ENCODE assay signal across 8 cellular contexts in the genomic region with DNA sequence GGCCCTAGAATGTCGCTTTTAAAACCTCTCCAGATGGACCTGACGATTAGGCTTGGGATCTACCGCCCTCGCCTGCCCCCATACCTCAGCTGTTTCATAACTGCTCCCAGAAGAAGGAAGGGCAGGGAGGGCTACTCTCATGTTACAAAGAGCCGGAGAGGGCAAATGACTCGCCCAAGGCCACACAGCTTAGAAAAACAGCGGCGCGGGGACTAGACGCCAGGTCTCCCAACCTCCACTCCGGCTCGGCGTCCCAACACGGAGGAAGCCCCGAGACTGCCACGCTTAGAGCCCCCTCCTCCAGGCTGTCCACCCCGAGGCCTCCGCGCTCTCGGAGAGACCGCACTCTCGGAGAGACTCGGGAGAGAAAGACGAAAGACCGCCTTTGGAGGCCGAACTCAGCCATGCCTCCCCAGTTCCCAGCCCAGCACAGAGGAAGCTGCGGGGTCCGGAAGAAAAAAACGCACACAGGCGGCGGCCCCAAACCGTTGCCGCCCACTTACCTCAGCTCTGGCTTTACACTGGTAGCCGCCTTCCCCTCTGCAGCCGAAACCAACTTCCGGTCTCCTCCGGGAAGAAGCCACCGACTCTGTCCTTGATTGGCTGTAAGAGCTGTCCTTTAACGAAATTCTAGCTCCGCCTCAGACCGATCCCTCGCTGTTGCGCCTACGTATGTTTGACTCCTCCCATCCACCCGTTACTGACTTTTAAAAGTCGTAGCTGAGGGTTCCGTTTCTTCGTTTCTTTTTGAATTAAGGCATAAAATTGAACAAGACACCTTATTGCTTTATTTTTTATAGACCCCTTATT. TPM values are rescaled to one million over a fixed set of nuclear protein-coding genes. Genes with fewer than 3 reads are reported as not detected.
DNase-seq lines count a peak whose midpoint lies in the region; ATAC-seq and TF ChIP-seq lines count a peak whose summit lies in the region.

TSS of gene MED7 (minus strand) at position 549 of the 810 bp plus-strand sequence. CDS start 3,434 bp downstream, outside the sequence.

- peak within 1 kb of the TSS; percentile 72 for H3K4me2 ChIP-seq in trophoblast cell (ENCODE audit: low read length)

- H4K8ac ChIP-seq in trophoblast cell (ENCODE audit: low read depth, low read length): peak within 1 kb of the TSS; percentile 89

- H3K14ac ChIP-seq in trophoblast cell (ENCODE audit: low read length): peak within 1 kb of the TSS; percentile 99

- H3K36me3 Mint-ChIP-seq in activated naive CD8-positive, alpha-beta T cell treated with anti-CD3 and anti-CD28 coated beads, Interleukin-2, amount 50 U/mL, for 24 hours (ENCODE audit: low read depth): peaks cover 43% of the 10 kb centered on the region

- peak within 1 kb of the TSS; percentile 95 for H2AK5ac ChIP-seq in trophoblast cell (ENCODE audit: low read length)

- TF ChIP-seq CTCF in GM12865 (IDR thresholded peaks at IDR 0.05; ENCODE audit: insufficient read depth, low read depth, low read length, missing control alignments) (no peak), transverse colon (IDR thresholded peaks at IDR 0.05) (no peak)

- peaks cover 3% of the 10 kb centered on the region for H3K9me3 Mint-ChIP-seq in activated naive CD8-positive, alpha-beta T cell treated with anti-CD3 and anti-CD28 coated beads, Interleukin-2, amount 50 U/mL, for 24 hours

- DNase-seq in GM12865 (ENCODE audit: low read depth): peak; percentile 100
- peak; percentile 87 for DNase-seq in NCI-H1417 treated with DMSO at 0.1 percent for 48 hours (lab: John Stamatoyannopoulos, UW)
- DNase-seq in SW480 (ENCODE audit: low spot score): peak; percentile 99
- DNase-seq in activated naive CD8-positive, alpha-beta T cell treated with anti-CD3 and anti-CD28 coated beads, Interleukin-2, amount 50 U/mL, for 24 hours: peak; percentile 88
- peak; percentile 96 for DNase-seq in cardiac septum (ENCODE audit: low spot score)
- DNase-seq in trophoblast cell: peak; percentile 97 to 99
- DNase-seq in transverse colon: peak; percentile 94

- peak within 1 kb of the TSS; percentile 74 for H2BK120ac ChIP-seq in trophoblast cell (ENCODE audit: insufficient read depth, low read length, poor library complexity)

- peaks cover 5% of the 10 kb centered on the region for H3K79me2 ChIP-seq in trophoblast cell (ENCODE audit: control insufficient read depth, insufficient read depth, low read length, poor library complexity)

- no peaks in the 10 kb centered on the region for H3K4me1 ChIP-seq in trophoblast cell (ENCODE audit: control insufficient read depth in 1 of 2, insufficient read depth in 2 of 2, low read length in 2 of 2)
- peaks cover 7 to 24% (median 12%) of the 10 kb centered on the region in 4 donors for H3K4me1 ChIP-seq in transverse colon

- TF ChIP-seq EP300 in transverse colon (IDR thresholded peaks at IDR 0.05; ENCODE audit: low read depth): no peak

- H2BK12ac ChIP-seq in trophoblast cell (ENCODE audit: low read length): peak within 1 kb of the TSS; percentile 8

- H3K27ac Mint-ChIP-seq in activated naive CD8-positive, alpha-beta T cell treated with anti-CD3 and anti-CD28 coated beads, Interleukin-2, amount 50 U/mL, for 24 hours: peak within 1 kb of the TSS; percentile 93

- no peaks in the 10 kb centered on the region for H3K27me3 ChIP-seq in trophoblast cell (ENCODE audit: insufficient read depth, low read length)
- no peaks in the 10 kb centered on the region for H3K27me3 ChIP-seq in transverse colon

- peak within 1 kb of the TSS; percentile 61 for H2BK5ac ChIP-seq in trophoblast cell (ENCODE audit: low read depth, low read length, poor library complexity)

- H3K79me1 ChIP-seq in trophoblast cell (ENCODE audit: low read length): peaks cover 6% of the 10 kb centered on the region

- no peak within 1 kb of the TSS for H3K23ac ChIP-seq in trophoblast cell (ENCODE audit: low read length)

- H3K18ac ChIP-seq in trophoblast cell (ENCODE audit: low read length): peak within 1 kb of the TSS; percentile 90

- peak; percentile 89 for TF ChIP-seq POLR2A in transverse colon (IDR thresholded peaks at IDR 0.05)

- peak within 1 kb of the TSS; percentile 97 for H4K12ac ChIP-seq in trophoblast cell (ENCODE audit: low read depth, low read length)

- peak within 1 kb of the TSS; percentile 74 for H3K9ac ChIP-seq in trophoblast cell (ENCODE audit: low read length)

- peak within 1 kb of the TSS; percentile 93 for H3K4ac ChIP-seq in trophoblast cell (ENCODE audit: low read depth, low read length)

- H3K9me3 ChIP-seq in trophoblast cell (ENCODE audit: insufficient read depth, low read depth, low read length): no peaks in the 10 kb centered on the region
- no peaks in the 10 kb centered on the region for H3K9me3 ChIP-seq in transverse colon

- peaks cover 58% of the 10 kb centered on the region for H3K4me1 Mint-ChIP-seq in activated naive CD8-positive, alpha-beta T cell treated with anti-CD3 and anti-CD28 coated beads, Interleukin-2, amount 50 U/mL, for 24 hours

- peak; percentile 100 for ATAC-seq in HG02763 (IDR thresholded peaks at IDR 0.05; ENCODE audit: unreplicated experiment)
- ATAC-seq in activated naive CD8-positive, alpha-beta T cell treated with anti-CD3 and anti-CD28 coated beads, Interleukin-2, amount 50 U/mL, for 24 hours: peak; percentile 100

- peak within 1 kb of the TSS; percentile 90 for H3K4me3 Mint-ChIP-seq in activated naive CD8-positive, alpha-beta T cell treated with anti-CD3 and anti-CD28 coated beads, Interleukin-2, amount 50 U/mL, for 24 hours

- intact Hi-C loops in cardiac septum (cut with DNase I): loop anchor here (10.0 kb wide), 1 partner anchor 592 kb away; the partner anchor contains the start of gene THG1L
- intact Hi-C loops in transverse colon (cut with DNase I; ENCODE audit: low total_unique reads): no loop called here

- H2AFZ ChIP-seq in trophoblast cell (ENCODE audit: insufficient read depth, low read length, poor library complexity): peak within 1 kb of the TSS; percentile 89

- peaks cover 0 to 5% of the 10 kb centered on the region in 2 experiments for H3K36me3 ChIP-seq in trophoblast cell (ENCODE audit: control insufficient read depth in 1 of 2, insufficient read depth in 2 of 2, low read length in 2 of 2)
- H3K36me3 ChIP-seq in transverse colon: peaks cover 0 to 14% (median 3%) of the 10 kb centered on the region in 4 donors

- WGBS in trophoblast cell (ENCODE audit: extremely low coverage, insufficient coverage, insufficient read length): no CpG with 5 or more reads among the region's 48 CpGs
- WGBS in transverse colon (ENCODE audit: low coverage in 1 of 2), 2 donors: 0 to 2% methylated on average over 9 to 48 of the region's 48 CpGs

- H4K91ac ChIP-seq in trophoblast cell (ENCODE audit: low read depth, low read length): peak within 1 kb of the TSS; percentile 94

- in situ Hi-C loops in transverse colon (cut with MboI; ENCODE audit: low pct_ligation_motif_present in 1 of 4, low pct_unique_long_range_greater_than_20kb in 1 of 4, low sequenced_read_pairs in 3 of 4): loop anchor here in 1 of 4 donors (10.0 to 25.0 kb wide), 3 partner anchors 112 to 595 kb away; partner anchors contain the start of genes LSM11 and THG1L

- H3K4me3 ChIP-seq in GM12865 (ENCODE audit: low read depth, low read length): peak within 1 kb of the TSS; percentile 93
- peak within 1 kb of the TSS; percentile 81 for H3K4me3 ChIP-seq in trophoblast cell (ENCODE audit: low read depth, low read length)
- H3K4me3 ChIP-seq in transverse colon: peak within 1 kb of the TSS; percentile 79 to 100 (median 90)

- no peaks in the 10 kb centered on the region for H3K27me3 Mint-ChIP-seq in activated naive CD8-positive, alpha-beta T cell treated with anti-CD3 and anti-CD28 coated beads, Interleukin-2, amount 50 U/mL, for 24 hours

- peak within 1 kb of the TSS; percentile 12 for H3K27ac ChIP-seq in trophoblast cell (ENCODE audit: low read depth, low read length)
- H3K27ac ChIP-seq in transverse colon: peak within 1 kb of the TSS; percentile 89 to 99 (median 94)

RNA-seq across cellular contexts. Expression of gene MED7, which starts in this region (rescaled TPM):
- total RNA-seq in cardiac septum (8.9 TPM), transverse colon (10 to 100 TPM in 2 of 4 donors, 1 to 10 TPM in 1, not detected in 1; 10.0 to 12.1 (median 11.0) TPM)
- 8.6 and 8.9 TPM in 2 replicates for polyA plus RNA-seq in trophoblast cell (2013)

Comparison
In these comparisons a context has a peak if more than half of its experiments do, and no peak if none do; other contexts are left out.
1. Peak in every context shown above with its lines: DNase-seq, ATAC-seq, H3K4me3 ChIP-seq and H3K27ac ChIP-seq.